Comparison of ENCODE assay signal across 1 cellular context in the genomic region with DNA sequence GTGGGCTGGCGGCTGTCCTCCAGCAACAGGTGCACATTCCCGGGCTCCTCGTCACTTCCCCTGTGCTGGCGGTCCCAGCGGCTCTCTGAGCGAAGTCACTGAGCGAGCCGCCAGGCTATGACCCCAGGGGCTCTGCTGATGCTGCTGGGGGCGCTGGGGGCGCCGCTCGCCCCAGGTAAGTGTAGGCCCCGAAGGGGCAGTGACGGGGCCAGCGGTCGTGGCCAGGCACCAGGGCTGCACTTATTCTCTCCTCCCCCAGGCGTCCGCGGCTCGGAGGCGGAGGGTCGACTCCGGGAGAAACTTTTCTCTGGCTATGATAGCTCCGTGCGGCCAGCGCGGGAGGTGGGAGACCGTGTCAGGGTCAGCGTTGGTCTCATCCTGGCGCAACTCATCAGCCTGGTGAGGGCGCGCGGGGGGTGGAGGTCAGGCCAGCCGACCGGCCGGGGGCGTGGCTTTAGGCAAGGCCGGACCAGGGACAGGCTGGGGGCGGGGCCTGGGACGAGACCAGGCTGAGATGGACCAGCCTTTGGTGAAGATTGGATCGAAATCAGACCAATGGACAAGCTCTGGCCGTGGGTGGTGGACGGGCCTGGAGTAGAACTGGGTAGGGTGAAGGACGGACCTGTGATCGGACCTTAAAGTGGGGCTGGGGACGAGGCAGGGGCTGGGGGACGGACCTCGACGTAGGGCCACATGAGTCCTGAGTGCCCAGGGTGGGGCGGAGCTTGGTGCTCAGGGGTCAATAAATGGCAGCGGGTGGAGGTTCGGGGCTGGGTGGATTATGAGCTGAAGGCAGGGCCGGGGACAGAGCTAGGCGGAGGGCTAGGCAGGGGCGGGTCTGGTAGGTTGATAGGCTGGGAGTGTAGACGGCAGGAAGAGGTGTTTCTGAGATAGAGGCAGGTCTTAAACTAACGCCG.
TF ChIP-seq lines count a peak whose summit lies in the region.

A gene with protein sequence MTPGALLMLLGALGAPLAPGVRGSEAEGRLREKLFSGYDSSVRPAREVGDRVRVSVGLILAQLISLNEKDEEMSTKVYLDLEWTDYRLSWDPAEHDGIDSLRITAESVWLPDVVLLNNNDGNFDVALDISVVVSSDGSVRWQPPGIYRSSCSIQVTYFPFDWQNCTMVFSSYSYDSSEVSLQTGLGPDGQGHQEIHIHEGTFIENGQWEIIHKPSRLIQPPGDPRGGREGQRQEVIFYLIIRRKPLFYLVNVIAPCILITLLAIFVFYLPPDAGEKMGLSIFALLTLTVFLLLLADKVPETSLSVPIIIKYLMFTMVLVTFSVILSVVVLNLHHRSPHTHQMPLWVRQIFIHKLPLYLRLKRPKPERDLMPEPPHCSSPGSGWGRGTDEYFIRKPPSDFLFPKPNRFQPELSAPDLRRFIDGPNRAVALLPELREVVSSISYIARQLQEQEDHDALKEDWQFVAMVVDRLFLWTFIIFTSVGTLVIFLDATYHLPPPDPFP (plus strand): TSS at position 51 of the 917 bp plus-strand sequence. CDS start 67 bp downstream, at position 118.

TF ChIP-seq in HepG2, 621 proteins besides CTCF, POLR2A, EP300 and RAD21 (continued from another document and continues in another):
- TF ChIP-seq, protein P1, sequence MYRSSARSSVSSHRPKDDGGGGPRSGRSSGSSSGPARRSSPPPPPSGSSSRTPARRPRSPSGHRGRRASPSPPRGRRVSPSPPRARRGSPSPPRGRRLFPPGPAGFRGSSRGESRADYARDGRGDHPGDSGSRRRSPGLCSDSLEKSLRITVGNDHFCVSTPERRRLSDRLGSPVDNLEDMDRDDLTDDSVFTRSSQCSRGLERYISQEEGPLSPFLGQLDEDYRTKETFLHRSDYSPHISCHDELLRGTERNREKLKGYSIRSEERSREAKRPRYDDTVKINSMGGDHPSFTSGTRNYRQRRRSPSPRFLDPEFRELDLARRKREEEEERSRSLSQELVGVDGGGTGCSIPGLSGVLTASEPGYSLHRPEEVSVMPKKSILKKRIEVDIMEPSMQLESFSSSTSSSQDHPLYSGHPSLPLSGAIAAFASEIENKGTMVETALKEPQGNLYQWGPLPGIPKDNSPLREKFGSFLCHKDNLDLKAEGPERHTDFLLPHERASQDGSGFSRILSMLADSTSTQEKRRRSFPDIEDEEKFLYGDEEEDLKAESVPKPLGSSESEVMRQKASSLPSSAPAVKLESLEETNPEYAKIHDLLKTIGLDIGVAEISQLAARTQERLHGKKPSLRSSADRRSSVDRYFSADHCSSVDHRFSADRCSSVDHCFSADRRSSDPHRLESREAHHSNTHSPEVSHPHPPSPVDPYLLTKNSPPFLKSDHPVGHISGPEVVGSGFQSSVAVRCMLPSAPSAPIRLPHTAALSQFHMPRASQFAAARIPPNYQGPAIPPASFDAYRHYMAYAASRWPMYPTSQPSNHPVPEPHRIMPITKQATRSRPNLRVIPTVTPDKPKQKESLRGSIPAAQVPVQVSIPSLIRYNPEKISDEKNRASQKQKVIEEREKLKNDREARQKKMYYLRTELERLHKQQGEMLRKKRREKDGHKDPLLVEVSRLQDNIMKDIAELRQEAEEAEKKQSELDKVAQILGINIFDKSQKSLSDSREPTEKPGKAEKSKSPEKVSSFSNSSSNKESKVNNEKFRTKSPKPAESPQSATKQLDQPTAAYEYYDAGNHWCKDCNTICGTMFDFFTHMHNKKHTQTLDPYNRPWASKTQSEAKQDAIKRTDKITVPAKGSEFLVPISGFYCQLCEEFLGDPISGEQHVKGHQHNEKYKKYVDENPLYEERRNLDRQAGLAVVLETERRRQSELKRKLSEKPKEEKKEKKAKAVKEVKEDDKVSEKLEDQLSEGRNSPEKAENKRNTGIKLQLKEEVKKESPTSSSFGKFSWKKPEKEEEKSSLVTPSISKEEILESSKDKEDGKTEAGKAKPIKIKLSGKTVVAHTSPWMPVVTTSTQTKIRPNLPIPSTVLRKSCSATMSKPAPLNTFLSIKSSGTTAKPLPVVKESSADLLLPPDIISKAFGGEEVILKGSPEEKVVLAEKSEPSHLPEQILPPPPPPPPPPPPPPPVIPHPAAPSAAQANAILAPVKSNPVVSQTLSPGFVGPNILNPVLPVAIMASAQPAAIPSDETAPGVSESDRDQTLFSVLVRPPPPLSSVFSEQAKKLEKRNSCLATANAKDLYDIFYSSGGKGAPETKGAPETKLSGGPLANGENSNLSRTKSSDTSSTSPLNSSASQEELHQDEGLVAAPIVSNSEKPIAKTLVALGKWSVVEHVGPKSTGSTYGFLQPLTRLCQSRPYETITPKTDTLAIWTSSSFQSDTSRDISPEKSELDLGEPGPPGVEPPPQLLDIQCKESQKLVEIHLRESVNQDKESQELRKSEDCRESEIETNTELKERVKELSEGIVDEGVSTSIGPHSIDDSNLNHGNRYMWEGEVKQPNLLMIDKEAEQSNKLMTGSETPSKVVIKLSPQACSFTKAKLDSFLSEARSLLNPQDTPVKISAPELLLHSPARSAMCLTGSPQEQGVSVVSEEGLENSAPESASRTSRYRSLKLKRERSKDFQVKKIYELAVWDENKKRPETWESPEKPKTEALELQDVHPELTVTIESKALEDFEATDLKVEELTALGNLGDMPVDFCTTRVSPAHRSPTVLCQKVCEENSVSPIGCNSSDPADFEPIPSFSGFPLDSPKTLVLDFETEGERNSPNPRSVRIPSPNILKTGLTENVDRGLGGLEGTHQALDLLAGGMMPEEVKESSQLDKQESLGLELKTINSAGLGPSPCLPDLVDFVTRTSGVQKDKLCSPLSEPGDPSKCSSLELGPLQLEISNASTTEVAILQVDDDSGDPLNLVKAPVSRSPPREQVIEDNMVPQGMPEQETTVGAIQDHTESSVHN (CRISPR knock-in tag; IDR thresholded peaks at IDR 0.05) = no peak
- peak; percentile 46; the same call in 1 of the 2 replicates for TF ChIP-seq ZSCAN31 (CRISPR knock-in tag; IDR thresholded peaks at IDR 0.05; ENCODE audit: low read depth)
- no peak for TF ChIP-seq ZNF589 (CRISPR knock-in tag; conservative IDR thresholded peaks at IDR 0.05)
- TF ChIP-seq, protein P2, sequence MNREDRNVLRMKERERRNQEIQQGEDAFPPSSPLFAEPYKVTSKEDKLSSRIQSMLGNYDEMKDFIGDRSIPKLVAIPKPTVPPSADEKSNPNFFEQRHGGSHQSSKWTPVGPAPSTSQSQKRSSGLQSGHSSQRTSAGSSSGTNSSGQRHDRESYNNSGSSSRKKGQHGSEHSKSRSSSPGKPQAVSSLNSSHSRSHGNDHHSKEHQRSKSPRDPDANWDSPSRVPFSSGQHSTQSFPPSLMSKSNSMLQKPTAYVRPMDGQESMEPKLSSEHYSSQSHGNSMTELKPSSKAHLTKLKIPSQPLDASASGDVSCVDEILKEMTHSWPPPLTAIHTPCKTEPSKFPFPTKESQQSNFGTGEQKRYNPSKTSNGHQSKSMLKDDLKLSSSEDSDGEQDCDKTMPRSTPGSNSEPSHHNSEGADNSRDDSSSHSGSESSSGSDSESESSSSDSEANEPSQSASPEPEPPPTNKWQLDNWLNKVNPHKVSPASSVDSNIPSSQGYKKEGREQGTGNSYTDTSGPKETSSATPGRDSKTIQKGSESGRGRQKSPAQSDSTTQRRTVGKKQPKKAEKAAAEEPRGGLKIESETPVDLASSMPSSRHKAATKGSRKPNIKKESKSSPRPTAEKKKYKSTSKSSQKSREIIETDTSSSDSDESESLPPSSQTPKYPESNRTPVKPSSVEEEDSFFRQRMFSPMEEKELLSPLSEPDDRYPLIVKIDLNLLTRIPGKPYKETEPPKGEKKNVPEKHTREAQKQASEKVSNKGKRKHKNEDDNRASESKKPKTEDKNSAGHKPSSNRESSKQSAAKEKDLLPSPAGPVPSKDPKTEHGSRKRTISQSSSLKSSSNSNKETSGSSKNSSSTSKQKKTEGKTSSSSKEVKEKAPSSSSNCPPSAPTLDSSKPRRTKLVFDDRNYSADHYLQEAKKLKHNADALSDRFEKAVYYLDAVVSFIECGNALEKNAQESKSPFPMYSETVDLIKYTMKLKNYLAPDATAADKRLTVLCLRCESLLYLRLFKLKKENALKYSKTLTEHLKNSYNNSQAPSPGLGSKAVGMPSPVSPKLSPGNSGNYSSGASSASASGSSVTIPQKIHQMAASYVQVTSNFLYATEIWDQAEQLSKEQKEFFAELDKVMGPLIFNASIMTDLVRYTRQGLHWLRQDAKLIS (CRISPR knock-in tag; IDR thresholded peaks at IDR 0.05) = no peak
- TF ChIP-seq SETDB1 (CRISPR knock-in tag; IDR thresholded peaks at IDR 0.05; ENCODE audit: borderline replicate concordance) = no peak
- TF ChIP-seq ZNF20 (CRISPR knock-in tag; IDR thresholded peaks at IDR 0.05) = 0 out of 2 replicates have a peak, but pooled peaks have one; percentile 69
- no peak for TF ChIP-seq EEA1 (CRISPR knock-in tag; IDR thresholded peaks at IDR 0.05; ENCODE audit: borderline replicate concordance)
- no peak for TF ChIP-seq ADNP (CRISPR knock-in tag; IDR thresholded peaks at IDR 0.05)
- no peak for TF ChIP-seq CHCHD3 (CRISPR knock-in tag; IDR thresholded peaks at IDR 0.05)
- TF ChIP-seq ZNF34 (CRISPR knock-in tag; IDR thresholded peaks at IDR 0.05; ENCODE audit: borderline replicate concordance) = 0 out of 2 replicates have a peak, but pooled peaks have one; percentile 53
- no peak for TF ChIP-seq HOXA7 (CRISPR knock-in tag; IDR thresholded peaks at IDR 0.05)
- no peak for TF ChIP-seq MAF1 (CRISPR knock-in tag; IDR thresholded peaks at IDR 0.05; ENCODE audit: borderline replicate concordance)
- 0 out of 2 replicates have a peak, but pooled peaks have one; percentile 29 for TF ChIP-seq ARNT2 (CRISPR knock-in tag; IDR thresholded peaks at IDR 0.05; ENCODE audit: low read depth)
- TF ChIP-seq NFYC (CRISPR knock-in tag; IDR thresholded peaks at IDR 0.05) = no peak; the same call in 1 of the 2 replicates
- TF ChIP-seq KMT2B (CRISPR knock-in tag; IDR thresholded peaks at IDR 0.05) = no peak
- TF ChIP-seq SOX6 (IDR thresholded peaks at IDR 0.05) = no peak
- TF ChIP-seq SOX6 (CRISPR knock-in tag; IDR thresholded peaks at IDR 0.05) = peak; percentile 39; the same call in 1 of the 2 replicates
- TF ChIP-seq ETV5 (CRISPR knock-in tag; IDR thresholded peaks at IDR 0.05; ENCODE audit: borderline replicate concordance) = peak; percentile 51; the same call in 1 of the 2 replicates
- TF ChIP-seq KAT7 (CRISPR knock-in tag; IDR thresholded peaks at IDR 0.05; ENCODE audit: borderline replicate concordance) = peak; percentile 86; the same call in 1 of the 2 replicates
- TF ChIP-seq KDM6A (CRISPR knock-in tag; IDR thresholded peaks at IDR 0.05; ENCODE audit: low read depth) = no peak
- no peak for TF ChIP-seq ZNF468 (CRISPR knock-in tag; IDR thresholded peaks at IDR 0.05)
- TF ChIP-seq, protein P3, sequence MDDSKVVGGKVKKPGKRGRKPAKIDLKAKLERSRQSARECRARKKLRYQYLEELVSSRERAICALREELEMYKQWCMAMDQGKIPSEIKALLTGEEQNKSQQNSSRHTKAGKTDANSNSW (CRISPR knock-in tag; IDR thresholded peaks at IDR 0.05; ENCODE audit: borderline replicate concordance) = no peak
- TF ChIP-seq, protein P4, sequence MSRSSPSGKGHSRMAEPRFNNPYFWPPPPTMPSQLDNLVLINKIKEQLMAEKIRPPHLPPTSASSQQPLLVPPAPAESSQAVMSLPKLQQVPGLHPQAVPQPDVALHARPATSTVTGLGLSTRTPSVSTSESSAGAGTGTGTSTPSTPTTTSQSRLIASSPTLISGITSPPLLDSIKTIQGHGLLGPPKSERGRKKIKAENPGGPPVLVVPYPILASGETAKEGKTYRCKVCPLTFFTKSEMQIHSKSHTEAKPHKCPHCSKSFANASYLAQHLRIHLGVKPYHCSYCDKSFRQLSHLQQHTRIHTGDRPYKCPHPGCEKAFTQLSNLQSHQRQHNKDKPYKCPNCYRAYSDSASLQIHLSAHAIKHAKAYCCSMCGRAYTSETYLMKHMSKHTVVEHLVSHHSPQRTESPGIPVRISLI (CRISPR knock-in tag; IDR thresholded peaks at IDR 0.05; ENCODE audit: borderline replicate concordance) = no peak
- TF ChIP-seq KDM5A (IDR thresholded peaks at IDR 0.05; ENCODE audit: borderline replicate concordance, low read length) = peak; percentile 32; the same call in 1 of the 2 replicates
- TF ChIP-seq KDM2A (CRISPR knock-in tag; IDR thresholded peaks at IDR 0.05; ENCODE audit: borderline replicate concordance, low read depth) = peak; percentile 78
- TF ChIP-seq, protein P5, sequence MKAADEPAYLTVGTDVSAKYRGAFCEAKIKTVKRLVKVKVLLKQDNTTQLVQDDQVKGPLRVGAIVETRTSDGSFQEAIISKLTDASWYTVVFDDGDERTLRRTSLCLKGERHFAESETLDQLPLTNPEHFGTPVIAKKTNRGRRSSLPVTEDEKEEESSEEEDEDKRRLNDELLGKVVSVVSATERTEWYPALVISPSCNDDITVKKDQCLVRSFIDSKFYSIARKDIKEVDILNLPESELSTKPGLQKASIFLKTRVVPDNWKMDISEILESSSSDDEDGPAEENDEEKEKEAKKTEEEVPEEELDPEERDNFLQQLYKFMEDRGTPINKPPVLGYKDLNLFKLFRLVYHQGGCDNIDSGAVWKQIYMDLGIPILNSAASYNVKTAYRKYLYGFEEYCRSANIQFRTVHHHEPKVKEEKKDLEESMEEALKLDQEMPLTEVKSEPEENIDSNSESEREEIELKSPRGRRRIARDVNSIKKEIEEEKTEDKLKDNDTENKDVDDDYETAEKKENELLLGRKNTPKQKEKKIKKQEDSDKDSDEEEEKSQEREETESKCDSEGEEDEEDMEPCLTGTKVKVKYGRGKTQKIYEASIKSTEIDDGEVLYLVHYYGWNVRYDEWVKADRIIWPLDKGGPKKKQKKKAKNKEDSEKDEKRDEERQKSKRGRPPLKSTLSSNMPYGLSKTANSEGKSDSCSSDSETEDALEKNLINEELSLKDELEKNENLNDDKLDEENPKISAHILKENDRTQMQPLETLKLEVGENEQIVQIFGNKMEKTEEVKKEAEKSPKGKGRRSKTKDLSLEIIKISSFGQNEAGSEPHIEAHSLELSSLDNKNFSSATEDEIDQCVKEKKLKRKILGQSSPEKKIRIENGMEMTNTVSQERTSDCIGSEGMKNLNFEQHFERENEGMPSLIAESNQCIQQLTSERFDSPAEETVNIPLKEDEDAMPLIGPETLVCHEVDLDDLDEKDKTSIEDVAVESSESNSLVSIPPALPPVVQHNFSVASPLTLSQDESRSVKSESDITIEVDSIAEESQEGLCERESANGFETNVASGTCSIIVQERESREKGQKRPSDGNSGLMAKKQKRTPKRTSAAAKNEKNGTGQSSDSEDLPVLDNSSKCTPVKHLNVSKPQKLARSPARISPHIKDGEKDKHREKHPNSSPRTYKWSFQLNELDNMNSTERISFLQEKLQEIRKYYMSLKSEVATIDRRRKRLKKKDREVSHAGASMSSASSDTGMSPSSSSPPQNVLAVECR (CRISPR knock-in tag; IDR thresholded peaks at IDR 0.05; ENCODE audit: borderline replicate concordance) = peak; percentile 75; the same call in 1 of the 2 replicates
- TF ChIP-seq, protein P6, sequence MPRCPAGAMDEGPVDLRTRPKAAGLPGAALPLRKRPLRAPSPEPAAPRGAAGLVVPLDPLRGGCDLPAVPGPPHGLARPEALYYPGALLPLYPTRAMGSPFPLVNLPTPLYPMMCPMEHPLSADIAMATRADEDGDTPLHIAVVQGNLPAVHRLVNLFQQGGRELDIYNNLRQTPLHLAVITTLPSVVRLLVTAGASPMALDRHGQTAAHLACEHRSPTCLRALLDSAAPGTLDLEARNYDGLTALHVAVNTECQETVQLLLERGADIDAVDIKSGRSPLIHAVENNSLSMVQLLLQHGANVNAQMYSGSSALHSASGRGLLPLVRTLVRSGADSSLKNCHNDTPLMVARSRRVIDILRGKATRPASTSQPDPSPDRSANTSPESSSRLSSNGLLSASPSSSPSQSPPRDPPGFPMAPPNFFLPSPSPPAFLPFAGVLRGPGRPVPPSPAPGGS (CRISPR knock-in tag; IDR thresholded peaks at IDR 0.05) = 0 out of 2 replicates have a peak, but pooled peaks have one; percentile 20
- no peak for TF ChIP-seq ZSCAN12 (CRISPR knock-in tag; IDR thresholded peaks at IDR 0.05)
- TF ChIP-seq ZNF484 (CRISPR knock-in tag; IDR thresholded peaks at IDR 0.05; ENCODE audit: borderline replicate concordance, low read depth) = peak; percentile 21; the same call in 1 of the 2 replicates
- peak; percentile 3; the same call in 1 of the 2 replicates for TF ChIP-seq STAG1 (CRISPR knock-in tag; IDR thresholded peaks at IDR 0.05)
